8 cellular contexts compared by ENCODE assay signal in the genomic region with DNA sequence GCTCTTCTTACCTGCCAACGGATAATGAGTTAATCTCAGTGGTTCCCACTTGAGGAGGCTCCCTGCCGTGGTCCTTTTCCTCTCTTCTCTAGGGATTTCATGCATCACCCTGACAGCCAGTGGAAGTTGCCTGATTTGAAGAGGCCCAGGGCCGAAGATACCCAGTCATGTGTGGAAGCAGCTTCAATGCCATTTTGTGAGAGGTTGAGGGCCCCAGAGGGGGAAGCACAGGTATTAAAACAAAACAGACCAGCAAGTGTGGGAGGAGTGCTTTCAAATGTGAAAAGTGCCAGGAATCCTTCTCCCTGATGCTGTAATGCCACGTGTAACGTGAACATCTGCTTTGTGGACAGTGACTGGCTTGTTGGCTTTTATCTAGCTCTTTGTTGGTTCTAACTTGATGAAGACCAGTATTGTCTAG. TPM values are rescaled to one million over a fixed set of nuclear protein-coding genes. Genes with fewer than 3 reads are reported as not detected.
A peak's percentile ranks its signal among the peaks of the same experiment; 100 is the strongest.
DNase-seq lines count a peak whose midpoint lies in the region; ATAC-seq, FAIRE-seq and TF ChIP-seq lines count a peak whose summit lies in the region.

No MANE protein-coding gene starts in this region.

- no TSS peak for BruUV-seq in GM12878 (replicated peaks; lab: Mats Ljungman, UMichigan)

- H3K4me1 ChIP-seq in left ventricle myocardium inferior (peaks cover 95% of the 10 kb centered on the region), GM12878 (ENCODE audit: control insufficient read depth, insufficient read depth, low read length) (peaks cover 7% of the 10 kb centered on the region), mucosa of stomach (ENCODE audit: control insufficient read depth, insufficient read depth, low read length) (peaks cover 36% of the 10 kb centered on the region), upper lobe of left lung (peaks cover 46 to 74% (median 53%) of the 10 kb centered on the region in 4 donors)

- H3K9ac ChIP-seq in GM12878 (ENCODE audit: control insufficient read depth, insufficient read depth, low read length), result no peak overlapping the region
- H3K9ac ChIP-seq in mucosa of stomach (ENCODE audit: low read length), result peak overlapping the region; percentile 98

- H4K20me1 ChIP-seq in GM12878 (ENCODE audit: control insufficient read depth, insufficient read depth), result no peaks in the 10 kb centered on the region

- TF ChIP-seq RAD21 in GM12878 (IDR thresholded peaks at IDR 0.05; ENCODE audit: insufficient read depth, low read depth, low read length), result no peak

- no peak for TF ChIP-seq CTCF in left ventricle myocardium inferior (IDR thresholded peaks at IDR 0.05; ENCODE audit: borderline replicate concordance)
- TF ChIP-seq CTCF in GM12878 (IDR thresholded peaks at IDR 0.05 in 2 of 3, conservative IDR thresholded peaks at IDR 0.05 in 1 of 3; ENCODE audit: control insufficient read depth in 2 of 3, extremely low read depth in 1 of 3, insufficient read depth in 1 of 3, low read depth in 3 of 3, low read length in 3 of 3), result no peak
- TF ChIP-seq CTCF in upper lobe of left lung (IDR thresholded peaks at IDR 0.05), result no peak

- RAD21 ChIA-PET in GM12878 (lab: Charles Lee; ENCODE audit: unreplicated experiment), result no interaction called here

- CTCF ChIA-PET in GM12878 (lab: Yijun Ruan, JAX), result interaction anchor here (1.5 to 1.6 kb wide), 2 partner anchors 22 to 80 kb away, joined by 4 read pairs; no protein-coding TSS in a partner anchor

- peak overlapping the region; percentile 84 for H3K4me2 ChIP-seq in GM12878 (ENCODE audit: control insufficient read depth, insufficient read depth)

- TF ChIP-seq POLR2A in GM12878 (IDR thresholded peaks at IDR 0.05; ENCODE audit: low read depth, low read length), result no peak
- TF ChIP-seq POLR2A in upper lobe of left lung (IDR thresholded peaks at IDR 0.05), result no peak

- ATAC-seq in Right ventricle myocardium inferior (no peak), GM12878 (no peak), upper lobe of left lung (ENCODE audit: low FRiP score in 2 of 2) (no peak)

- no peaks in the 10 kb centered on the region for H3K9me3 ChIP-seq in left ventricle myocardium inferior (replicated peaks)
- no peaks in the 10 kb centered on the region for H3K9me3 ChIP-seq in GM12878 (replicated peaks; ENCODE audit: control insufficient read depth, insufficient read depth, low read length)
- H3K9me3 ChIP-seq in mucosa of stomach (ENCODE audit: control insufficient read depth, low read length), result no peaks in the 10 kb centered on the region
- no peaks in the 10 kb centered on the region for H3K9me3 ChIP-seq in upper lobe of left lung

- H3K27ac ChIP-seq in left ventricle myocardium inferior (replicated peaks), result peak overlapping the region; percentile 98
- no peak overlapping the region for H3K27ac ChIP-seq in GM12878 (ENCODE audit: control insufficient read depth, insufficient read depth)
- H3K27ac ChIP-seq in upper lobe of left lung, result peak overlapping the region; percentile 97 to 98 (median 97)

- POLR2A ChIA-PET in GM12878 (lab: Charles Lee), result no interaction called here

- H3K79me2 ChIP-seq in GM12878 (ENCODE audit: control insufficient read depth, insufficient read depth, low read length), result no peaks in the 10 kb centered on the region

- TF ChIP-seq EP300 in GM12878 (IDR thresholded peaks at IDR 0.05; ENCODE audit: borderline replicate concordance in 1 of 2, control insufficient read depth in 1 of 2, low read depth in 2 of 2, low read length in 2 of 2) (no peak), upper lobe of left lung (IDR thresholded peaks at IDR 0.05) (no peak)

- SMC1A ChIA-PET in GM12878 (lab: Charles Lee; ENCODE audit: uncharacterized antibody, unreplicated experiment), result interaction anchor here (1.5 kb wide), 1 partner anchor 14 kb away, joined by 3 read pairs; no protein-coding TSS in a partner anchor

- in situ Hi-C loops in GM12878 (cut with MboI), result no loop called here

- H3K27me3 ChIP-seq in left ventricle myocardium inferior (ENCODE audit: low read depth), result no peaks in the 10 kb centered on the region
- no peaks in the 10 kb centered on the region for H3K27me3 ChIP-seq in GM12878 (replicated peaks in 1 of 2; ENCODE audit: control insufficient read depth in 2 of 2, insufficient read depth in 2 of 2, low read length in 1 of 2)
- no peaks in the 10 kb centered on the region for H3K27me3 ChIP-seq in mucosa of stomach (ENCODE audit: control insufficient read depth, insufficient read depth, low read length)
- H3K27me3 ChIP-seq in upper lobe of left lung, result no peaks in the 10 kb centered on the region

- DNase-seq in left ventricle myocardium inferior (no peak), Right ventricle myocardium inferior (ENCODE audit: missing footprints) (no peak), GM12878 (ENCODE audit: low read depth, low spot score) (no peak), upper lobe of left lung (no peak), DMS79 treated with DMSO at 0.1 percent for 48 hours (lab: John Stamatoyannopoulos, UW) (no peak), SIG-M5 (lab: John Stamatoyannopoulos, UW) (no peak), GF-D8 (lab: John Stamatoyannopoulos, UW) (no peak)

- intact Hi-C loops in left ventricle myocardium inferior (cut with micrococcal nuclease) (no loop called here), Right ventricle myocardium inferior (cut with DNase I) (loop anchor here (10.0 kb wide), 1 partner anchor 159 kb away; no protein-coding TSS in a partner anchor), GM12878 (cut with micrococcal nuclease; ENCODE audit: unreplicated experiment) (no loop called here)

- WGBS in GM12878 (ENCODE audit: insufficient coverage, insufficient replicate concordance, low lambda C conversion rate, missing lambda C conversion rate), result 39% methylated on average over 5 of the region's 5 CpGs
- WGBS in upper lobe of left lung, 2 donors, result 35 to 47% methylated on average over 5 of the region's 5 CpGs

- peaks cover 8% of the 10 kb centered on the region for H3K36me3 ChIP-seq in left ventricle myocardium inferior
- no peaks in the 10 kb centered on the region for H3K36me3 ChIP-seq in GM12878 (ENCODE audit: control insufficient read depth in 2 of 2, insufficient read depth in 2 of 2, low read length in 1 of 2)
- no peaks in the 10 kb centered on the region for H3K36me3 ChIP-seq in mucosa of stomach (ENCODE audit: control insufficient read depth, insufficient read depth, low read length)
- no peaks in the 10 kb centered on the region for H3K36me3 ChIP-seq in upper lobe of left lung

- no peak overlapping the region for H2AFZ ChIP-seq in GM12878 (ENCODE audit: control insufficient read depth, low read depth, low read length)

- H3K4me3 ChIP-seq in left ventricle myocardium inferior, result peak overlapping the region; percentile 97
- no peak overlapping the region for H3K4me3 ChIP-seq in GM12878
- peak overlapping the region; percentile 14 for H3K4me3 ChIP-seq in mucosa of stomach (ENCODE audit: low read length)
- peak overlapping the region; percentile 48 to 90 (median 82) for H3K4me3 ChIP-seq in upper lobe of left lung

- FAIRE-seq in GM12878 (lab: Jason Lieb, UNC), result no peak

RNA-seq across cellular contexts. Expression of a gene that starts 1.5 kb away (rescaled TPM):
- total RNA-seq in left ventricle myocardium inferior (126 TPM), Right ventricle myocardium inferior (93.7 TPM), GM12878 (2014; rRNA removed) (1.1 and 1.4 TPM in 2 replicates), GM12878 (2014; rRNA removed; fragmentation: Illumina TruSeq; extraction: Trizol) (1.6 and 1.8 TPM in 2 replicates), GM12878 (2021) (1.4 and 1.9 TPM in 2 replicates), upper lobe of left lung (10 to 100 TPM; 43.2 to 77.5 (median 56.2) TPM)
- 24.2 and 28.7 TPM in 2 replicates for total RNA-seq in GM12878 (2013; cell fraction: nucleolus; rRNA removed)
- polyA plus RNA-seq in GM12878 (2011; ENCODE audit: low read depth), result 1.2 TPM
- polyA plus RNA-seq in GM12878 (2011; rRNA removed) (5.0 and 6.9 TPM in 2 replicates), GM12878 (2014; fragmentation: Illumina TruSeq; extraction: Trizol) (0.48 and 0.66 TPM in 2 replicates), GM12878 (2014; fragmentation: Nextera tagmentation; extraction: Ambion mirVana) (under 1 TPM; 0.18 to 0.29 TPM), GM12878 (2014; rRNA removed) (0.79 and 1.2 TPM in 2 replicates), GM12878 (2016; fragmentation: Nextera tagmentation; extraction: Ambion mirVana) (under 1 TPM; 0.20 to 0.28 TPM)
- polyA plus RNA-seq in GM12878 (2011; cell fraction: cytosol; rRNA removed), result 2.4 and 3.2 TPM in 2 replicates
- 4.1 and 5.0 TPM in 2 replicates for polyA plus RNA-seq in GM12878 (2011; cell fraction: nucleus; rRNA removed)
- polyA plus RNA-seq in GM12878 (2012), result 1.4 and 1.7 TPM in 2 replicates
- 12.8 and 16.0 TPM in 2 replicates for polyA minus RNA-seq in GM12878 (2011; rRNA and poly(A)+ RNA removed)
- 2.9 and 3.5 TPM in 2 replicates for polyA minus RNA-seq in GM12878 (2011; cell fraction: cytosol; rRNA and poly(A)+ RNA removed)
- 12.4 and 14.3 TPM in 2 replicates for polyA minus RNA-seq in GM12878 (2011; cell fraction: nucleus; rRNA and poly(A)+ RNA removed)

RNA-seq across cellular contexts. Expression of a gene that starts 53.5 kb away (rescaled TPM):
- total RNA-seq in left ventricle myocardium inferior, result 8.5 TPM
- total RNA-seq in Right ventricle myocardium inferior, result 7.3 TPM
- total RNA-seq in GM12878 (2013; cell fraction: nucleolus; rRNA removed), result 6.1 and 6.2 TPM in 2 replicates
- 6.5 and 7.6 TPM in 2 replicates for total RNA-seq in GM12878 (2014; rRNA removed)
- total RNA-seq in GM12878 (2014; rRNA removed; fragmentation: Illumina TruSeq; extraction: Trizol), result 7.5 and 8.5 TPM in 2 replicates
- 7.6 and 7.9 TPM in 2 replicates for total RNA-seq in GM12878 (2021)
- 1.6 TPM for polyA plus RNA-seq in GM12878 (2011; ENCODE audit: low read depth)
- polyA plus RNA-seq in GM12878 (2011; rRNA removed), result 8.1 and 8.9 TPM in 2 replicates
- polyA plus RNA-seq in GM12878 (2011; cell fraction: cytosol; rRNA removed), result 4.2 and 4.5 TPM in 2 replicates
- 3.3 and 5.5 TPM in 2 replicates for polyA plus RNA-seq in GM12878 (2011; cell fraction: nucleus; rRNA removed)
- 1.9 and 2.7 TPM in 2 replicates for polyA plus RNA-seq in GM12878 (2012)
- 9.9 and 10.2 TPM in 2 replicates for polyA plus RNA-seq in GM12878 (2014; fragmentation: Illumina TruSeq; extraction: Trizol)
- polyA plus RNA-seq in GM12878 (2014; fragmentation: Nextera tagmentation; extraction: Ambion mirVana), result 1 to 10 TPM; 2.3 to 4.3 TPM
- 5.5 and 7.0 TPM in 2 replicates for polyA plus RNA-seq in GM12878 (2014; rRNA removed)
- 10 to 100 TPM; 10.4 to 10.5 TPM for polyA plus RNA-seq in GM12878 (2016; fragmentation: Nextera tagmentation; extraction: Ambion mirVana)
- polyA minus RNA-seq in GM12878 (2011; rRNA and poly(A)+ RNA removed), result 7.9 and 14.6 TPM in 2 replicates
- polyA minus RNA-seq in GM12878 (2011; cell fraction: cytosol; rRNA and poly(A)+ RNA removed), result 3.7 and 4.9 TPM in 2 replicates
- polyA minus RNA-seq in GM12878 (2011; cell fraction: nucleus; rRNA and poly(A)+ RNA removed), result 5.4 and 10.4 TPM in 2 replicates
- 10 to 100 TPM in 3 of 6 donors, 1 to 10 TPM in 3; 7.2 to 14.7 (median 10.6) TPM for total RNA-seq in upper lobe of left lung

RNA-seq across cellular contexts. Expression of a gene that starts 56.2 kb away (rescaled TPM):
- total RNA-seq in left ventricle myocardium inferior, result 51.8 TPM
- 40.2 TPM for total RNA-seq in Right ventricle myocardium inferior
- total RNA-seq in GM12878 (2013; cell fraction: nucleolus; rRNA removed), result 6.3 and 7.3 TPM in 2 replicates
- total RNA-seq in GM12878 (2014; rRNA removed), result 10.0 TPM in 2 replicates
- 9.9 and 11.0 TPM in 2 replicates for total RNA-seq in GM12878 (2014; rRNA removed; fragmentation: Illumina TruSeq; extraction: Trizol)
- 23.6 TPM in 2 replicates for total RNA-seq in GM12878 (2021)
- 8.6 TPM for polyA plus RNA-seq in GM12878 (2011; ENCODE audit: low read depth)
- 0.39 and 0.61 TPM in 2 replicates for polyA plus RNA-seq in GM12878 (2011; rRNA removed)
- polyA plus RNA-seq in GM12878 (2011; cell fraction: cytosol; rRNA removed), result 0.35 and 0.36 TPM in 2 replicates
- 0.36 and 0.39 TPM in 2 replicates for polyA plus RNA-seq in GM12878 (2011; cell fraction: nucleus; rRNA removed)
- 12.7 and 14.4 TPM in 2 replicates for polyA plus RNA-seq in GM12878 (2012)
- 20.7 and 21.5 TPM in 2 replicates for polyA plus RNA-seq in GM12878 (2014; fragmentation: Illumina TruSeq; extraction: Trizol)
- polyA plus RNA-seq in GM12878 (2014; fragmentation: Nextera tagmentation; extraction: Ambion mirVana), result 10 to 100 TPM in 1 of 2 experiments, 1 to 10 TPM in 1; 5.9 to 11.1 TPM
- polyA plus RNA-seq in GM12878 (2014; rRNA removed), result 18.0 and 19.9 TPM in 2 replicates
- polyA plus RNA-seq in GM12878 (2016; fragmentation: Nextera tagmentation; extraction: Ambion mirVana), result 10 to 100 TPM in 1 of 2 experiments, 1 to 10 TPM in 1; 5.6 to 13.4 TPM
- 0.29 and 0.62 TPM in 2 replicates for polyA minus RNA-seq in GM12878 (2011; rRNA and poly(A)+ RNA removed)
- 0.42 and 1.1 TPM in 2 replicates for polyA minus RNA-seq in GM12878 (2011; cell fraction: cytosol; rRNA and poly(A)+ RNA removed)
- polyA minus RNA-seq in GM12878 (2011; cell fraction: nucleus; rRNA and poly(A)+ RNA removed), result 0.12 and 0.29 TPM in 2 replicates
- 10 to 100 TPM; 16.8 to 70.8 (median 44.5) TPM for total RNA-seq in upper lobe of left lung
